Comparison of ENCODE assay signal across 8 cellular contexts in genomic region chr3:107429330-107430181, GRCh38. TPM values are rescaled to one million over a fixed set of nuclear protein-coding genes. Genes with fewer than 3 reads are reported as not detected.
DNase-seq lines count a peak whose midpoint lies in the region; ATAC-seq and TF ChIP-seq lines count a peak whose summit lies in the region.

No MANE protein-coding gene starts in this region.

- H4K20me1 ChIP-seq in OCI-LY7 (ENCODE audit: insufficient read depth, low read length) = no peaks in the 10 kb centered on the region

- intact Hi-C loops in OCI-LY7 (cut with micrococcal nuclease; ENCODE audit: unreplicated experiment) = loop anchor here (1.0 to 10.0 kb wide), 7 partner anchors 93 to 1155 kb away; partner anchors contain the start of genes BBX, CIP2A and DZIP3
- intact Hi-C loops in activated T-helper 1 cell treated with anti-CD3 and anti-CD28 coated beads, Interleukin-12 subunit alpha, Interleukin-12 subunit beta, Interleukin-2, Interleukin-4 antibody, amounts not matched to agents 30 ng/mL and 10 ng/mL and 1 ng/mL, durations not matched to agents 14 hours and 24 hours and 36 hours (cut with micrococcal nuclease) = loop anchor here (1.0 to 2.0 kb wide), 4 partner anchors 15 to 189 kb away; partner anchors contain the start of gene BBX

- H3K9me2 ChIP-seq in OCI-LY7 (ENCODE audit: insufficient read depth, low read length) = no peaks in the 10 kb centered on the region

- H3K4me3 ChIP-seq in OCI-LY7 (ENCODE audit: low read depth, low read length, poor library complexity, severe bottlenecking) = peak overlapping the region; percentile 19
- H3K4me3 ChIP-seq in fibroblast of mammary gland (ENCODE audit: control insufficient read depth, low read depth, low read length) = peak overlapping the region; percentile 54

- peaks cover 21% of the 10 kb centered on the region for H3K4me1 Mint-ChIP-seq in activated T-helper 1 cell treated with anti-CD3 and anti-CD28 coated beads, Interleukin-12 subunit alpha, Interleukin-12 subunit beta, Interleukin-2, Interleukin-4 antibody, amounts not matched to agents 30 ng/mL and 10 ng/mL and 1 ng/mL, durations not matched to agents 14 hours and 24 hours and 36 hours (ENCODE audit: low read depth)
- H3K4me1 Mint-ChIP-seq in naive B cell = peaks cover 25 to 59% (median 49%) of the 10 kb centered on the region in 3 donors
- peaks cover 17% of the 10 kb centered on the region for H3K4me1 Mint-ChIP-seq in stimulated activated naive CD8-positive, alpha-beta T cell treated with anti-CD3 and anti-CD28 coated beads, Interleukin-15, amount 100 ng/mL, for 72 hours

- CTCF ChIA-PET in OCI-LY7 (lab: Charles Lee; ENCODE audit: unreplicated experiment) = interaction anchor here (0.6 to 1.8 kb wide), 5 partner anchors 8 to 158 kb away, joined by 3 to 9 read pairs (median 3); no protein-coding TSS in a partner anchor

- ATAC-seq in GM19455 (IDR thresholded peaks at IDR 0.05; ENCODE audit: unreplicated experiment) = peak; percentile 52
- ATAC-seq in HG03521 (IDR thresholded peaks at IDR 0.05; ENCODE audit: unreplicated experiment) = peak; percentile 49
- ATAC-seq in naive B cell (ENCODE audit: low read depth in 2 of 2) = peak; percentile 43 to 58
- peak; percentile 57 for ATAC-seq in stimulated activated naive CD8-positive, alpha-beta T cell treated with anti-CD3 and anti-CD28 coated beads, Interleukin-15, amount 100 ng/mL, for 72 hours

- peaks cover 45% of the 10 kb centered on the region for H3K27me3 Mint-ChIP-seq in activated T-helper 1 cell treated with anti-CD3 and anti-CD28 coated beads, Interleukin-12 subunit alpha, Interleukin-12 subunit beta, Interleukin-2, Interleukin-4 antibody, amounts not matched to agents 30 ng/mL and 10 ng/mL and 1 ng/mL, durations not matched to agents 14 hours and 24 hours and 36 hours (ENCODE audit: insufficient read depth)
- H3K27me3 Mint-ChIP-seq in naive B cell = peaks cover 0 to 9% (median 5%) of the 10 kb centered on the region in 3 donors
- peaks cover 13% of the 10 kb centered on the region for H3K27me3 Mint-ChIP-seq in stimulated activated naive CD8-positive, alpha-beta T cell treated with anti-CD3 and anti-CD28 coated beads, Interleukin-15, amount 100 ng/mL, for 72 hours

- no TSS peak for BruUV-seq in OCI-LY7 (replicated peaks; lab: Mats Ljungman, UMichigan)

- H3K36me3 ChIP-seq in OCI-LY7 (ENCODE audit: insufficient read depth, low read length) = no peaks in the 10 kb centered on the region

- H3K9me3 ChIP-seq in OCI-LY7 (ENCODE audit: low read length) = no peaks in the 10 kb centered on the region

- peak overlapping the region; percentile 82 for H3K4me3 Mint-ChIP-seq in activated T-helper 1 cell treated with anti-CD3 and anti-CD28 coated beads, Interleukin-12 subunit alpha, Interleukin-12 subunit beta, Interleukin-2, Interleukin-4 antibody, amounts not matched to agents 30 ng/mL and 10 ng/mL and 1 ng/mL, durations not matched to agents 14 hours and 24 hours and 36 hours
- peak overlapping the region; percentile 86 to 95 (median 89) for H3K4me3 Mint-ChIP-seq in naive B cell
- H3K4me3 Mint-ChIP-seq in stimulated activated naive CD8-positive, alpha-beta T cell treated with anti-CD3 and anti-CD28 coated beads, Interleukin-15, amount 100 ng/mL, for 72 hours = peak overlapping the region; percentile 84 to 89

- H3K4me1 ChIP-seq in OCI-LY7 (ENCODE audit: insufficient read depth, low read length, poor library complexity, severe bottlenecking) = peaks cover 71% of the 10 kb centered on the region

- peak overlapping the region; percentile 44 for H3K27ac Mint-ChIP-seq in activated T-helper 1 cell treated with anti-CD3 and anti-CD28 coated beads, Interleukin-12 subunit alpha, Interleukin-12 subunit beta, Interleukin-2, Interleukin-4 antibody, amounts not matched to agents 30 ng/mL and 10 ng/mL and 1 ng/mL, durations not matched to agents 14 hours and 24 hours and 36 hours
- peak overlapping the region in 5 of 6 donors; percentile 39 to 80 (median 60) for H3K27ac Mint-ChIP-seq in naive B cell
- H3K27ac Mint-ChIP-seq in stimulated activated naive CD8-positive, alpha-beta T cell treated with anti-CD3 and anti-CD28 coated beads, Interleukin-15, amount 100 ng/mL, for 72 hours = no peak overlapping the region

- POLR2A ChIA-PET in OCI-LY7 (lab: Charles Lee) = interaction anchor here (0.6 to 1.5 kb wide), 6 partner anchors 24 to 170 kb away, joined by 3 to 4 read pairs (median 4); no protein-coding TSS in a partner anchor

- H3K27ac ChIP-seq in OCI-LY7 (ENCODE audit: low read depth, low read length, poor library complexity, severe bottlenecking) = no peak overlapping the region

- peak; percentile 55 for DNase-seq in COR-L47 (lab: John Stamatoyannopoulos, UW)
- peak; percentile 74 for DNase-seq in OCI-LY7 (ENCODE audit: low spot score)
- DNase-seq in activated T-helper 1 cell treated with anti-CD3 and anti-CD28 coated beads, Interleukin-12 subunit alpha, Interleukin-12 subunit beta, Interleukin-2, Interleukin-4 antibody, amounts not matched to agents 30 ng/mL and 10 ng/mL and 1 ng/mL, durations not matched to agents 14 hours and 24 hours and 36 hours (ENCODE audit: low spot score) = peak; percentile 44
- peak; percentile 88 for DNase-seq in fibroblast of mammary gland (ENCODE audit: low read depth)
- DNase-seq in naive B cell = peak; percentile 59
- DNase-seq in stimulated activated naive CD8-positive, alpha-beta T cell treated with anti-CD3 and anti-CD28 coated beads, Interleukin-15, amount 100 ng/mL, for 72 hours = peak; percentile 71

- no peaks in the 10 kb centered on the region for H3K36me3 Mint-ChIP-seq in activated T-helper 1 cell treated with anti-CD3 and anti-CD28 coated beads, Interleukin-12 subunit alpha, Interleukin-12 subunit beta, Interleukin-2, Interleukin-4 antibody, amounts not matched to agents 30 ng/mL and 10 ng/mL and 1 ng/mL, durations not matched to agents 14 hours and 24 hours and 36 hours (ENCODE audit: low read depth)
- no peaks in the 10 kb centered on the region for H3K36me3 Mint-ChIP-seq in naive B cell

- no peaks in the 10 kb centered on the region for H3K9me3 Mint-ChIP-seq in activated T-helper 1 cell treated with anti-CD3 and anti-CD28 coated beads, Interleukin-12 subunit alpha, Interleukin-12 subunit beta, Interleukin-2, Interleukin-4 antibody, amounts not matched to agents 30 ng/mL and 10 ng/mL and 1 ng/mL, durations not matched to agents 14 hours and 24 hours and 36 hours
- no peaks in the 10 kb centered on the region for H3K9me3 Mint-ChIP-seq in naive B cell
- no peaks in the 10 kb centered on the region for H3K9me3 Mint-ChIP-seq in stimulated activated naive CD8-positive, alpha-beta T cell treated with anti-CD3 and anti-CD28 coated beads, Interleukin-15, amount 100 ng/mL, for 72 hours

- H2AFZ ChIP-seq in OCI-LY7 (ENCODE audit: low read length) = peak overlapping the region; percentile 64; the same call in 1 of the 2 replicates

- no peaks in the 10 kb centered on the region for H3K79me2 ChIP-seq in OCI-LY7 (ENCODE audit: insufficient read depth, low read depth, low read length)

- H3K4me2 ChIP-seq in OCI-LY7 (ENCODE audit: low read length) = peak overlapping the region; percentile 75

- TF ChIP-seq CTCF in OCI-LY7 (conservative IDR thresholded peaks at IDR 0.05; ENCODE audit: low read length) = peak; percentile 88
- TF ChIP-seq CTCF in fibroblast of mammary gland (conservative IDR thresholded peaks at IDR 0.05; ENCODE audit: control insufficient read depth, insufficient read depth, low read depth, low read length) = peak; percentile 88

RNA-seq across cellular contexts. Expression of gene CCDC54, which starts 52.3 kb away (rescaled TPM):
- total RNA-seq in OCI-LY7 (2014; rRNA removed; shearing (Covaris generic)) = not detected in 2 replicates
- not detected in 2 replicates for total RNA-seq in OCI-LY7 (2022)
- total RNA-seq in activated T-helper 1 cell treated with anti-CD3 and anti-CD28 coated beads, Interleukin-12 subunit alpha, Interleukin-12 subunit beta, Interleukin-2, Interleukin-4 antibody, amounts not matched to agents 30 ng/mL and 10 ng/mL and 1 ng/mL, durations not matched to agents 14 hours and 24 hours and 36 hours = not detected in 2 replicates
- under 1 TPM in 1 of 6 donors, not detected in 5; 0.29 TPM for polyA plus RNA-seq in naive B cell (ENCODE audit: low read depth in 6 of 6)

Comparison
In these comparisons a context has a peak if more than half of its experiments do, and no peak if none do; other contexts are left out.
1. H3K27ac Mint-ChIP-seq: peak in activated T-helper 1 cell treated with anti-CD3 and anti-CD28 coated beads, Interleukin-12 subunit alpha, Interleukin-12 subunit beta, Interleukin-2, Interleukin-4 antibody, amounts not matched to agents 30 ng/mL and 10 ng/mL and 1 ng/mL, durations not matched to agents 14 hours and 24 hours and 36 hours (single experiment) and naive B cell (5 of 6); none in stimulated activated naive CD8-positive, alpha-beta T cell treated with anti-CD3 and anti-CD28 coated beads, Interleukin-15, amount 100 ng/mL, for 72 hours (0 of 2).
2. Peak in every context shown above with its lines, with median percentiles within 50 percentile points of each other: DNase-seq, ATAC-seq and H3K4me3 Mint-ChIP-seq.